In the genomic region with DNA sequence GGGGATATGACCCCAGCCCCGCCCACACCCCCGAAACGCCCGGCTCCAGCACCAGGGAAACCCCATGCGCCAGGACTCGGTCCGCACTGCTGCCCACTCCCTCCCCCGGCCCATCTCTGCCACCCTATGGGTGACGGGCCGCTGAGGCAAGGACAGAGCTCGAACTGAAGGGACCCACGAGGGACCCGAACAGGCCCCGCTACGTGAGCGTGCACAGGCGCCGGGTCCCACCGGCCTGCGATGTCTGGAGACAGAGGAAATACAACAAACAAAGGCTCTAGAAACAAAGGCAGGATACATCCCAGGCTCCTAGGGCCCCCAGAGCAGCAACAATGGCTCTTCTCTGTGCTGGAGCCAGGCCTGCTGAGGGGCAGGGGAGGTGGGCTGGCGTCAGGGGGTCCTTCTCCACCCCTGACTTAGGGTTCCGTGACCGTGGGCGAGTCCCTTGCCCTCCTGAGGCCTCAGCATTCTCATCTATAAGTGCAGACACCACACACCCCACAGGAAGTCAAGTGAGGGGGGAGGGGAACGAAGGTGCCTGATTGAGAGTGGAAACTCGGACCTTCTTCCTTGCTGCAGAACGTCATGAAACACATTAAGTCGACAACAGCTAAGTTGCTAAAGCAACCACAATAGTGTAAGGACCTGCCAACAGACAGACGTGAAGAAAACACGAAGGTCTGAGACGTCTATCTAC, we compare ENCODE assay signal across 8 cellular contexts. TPM values are rescaled to one million over a fixed set of nuclear protein-coding genes. Genes with fewer than 3 reads are reported as not detected.
DNase-seq lines count a peak whose midpoint lies in the region; ATAC-seq lines count a peak whose summit lies in the region.

No MANE protein-coding gene starts in this region.

- H3K27me3 ChIP-seq in subcutaneous abdominal adipose tissue (ENCODE audit: control insufficient read depth in 5 of 5, insufficient read depth in 4 of 5, low read length in 5 of 5), result no peaks in the 10 kb centered on the region

- peaks cover 28% of the 10 kb centered on the region for H3K4me1 Mint-ChIP-seq in activated naive CD4-positive, alpha-beta T cell treated with anti-CD3 and anti-CD28 coated beads, Interleukin-2, amount 50 U/mL, for 24 hours

- no peak overlapping the region for H3K4me3 ChIP-seq in mesodermal cell (ENCODE audit: extremely low read depth, insufficient read depth, low read length, poor library complexity, severe bottlenecking)
- H3K4me3 ChIP-seq in subcutaneous abdominal adipose tissue (ENCODE audit: low read depth in 1 of 5, low read length in 5 of 5), result peak overlapping the region in 3 of 5 donors; percentile 81 to 94 (median 93)

- 85 to 87% methylated on average over 21 of the region's 31 CpGs for WGBS in mesodermal cell (ENCODE audit: insufficient coverage in 2 of 2), 2 experiments

- DNase-seq in T follicular helper cell (ENCODE audit: low read depth) (peak; percentile 74), NCI-H446 (lab: John Stamatoyannopoulos, UW) (no peak), NCI-H524 treated with DMSO at 0.1 percent for 48 hours (lab: John Stamatoyannopoulos, UW) (no peak), NCI-H146 (lab: John Stamatoyannopoulos, UW) (no peak)

- H3K27ac Mint-ChIP-seq in activated naive CD4-positive, alpha-beta T cell treated with anti-CD3 and anti-CD28 coated beads, Interleukin-2, amount 50 U/mL, for 24 hours, result peak overlapping the region; percentile 69

- peak overlapping the region; percentile 73 for H3K27ac ChIP-seq in mesodermal cell (ENCODE audit: low read depth, low read length, severe bottlenecking)
- H3K27ac ChIP-seq in subcutaneous abdominal adipose tissue (ENCODE audit: low read depth, low read length), result peak overlapping the region; percentile 52

- no peaks in the 10 kb centered on the region for H3K9me3 Mint-ChIP-seq in activated naive CD4-positive, alpha-beta T cell treated with anti-CD3 and anti-CD28 coated beads, Interleukin-2, amount 50 U/mL, for 24 hours

- peak overlapping the region; percentile 100 for H3K4me3 Mint-ChIP-seq in activated naive CD4-positive, alpha-beta T cell treated with anti-CD3 and anti-CD28 coated beads, Interleukin-2, amount 50 U/mL, for 24 hours

- H3K9me3 ChIP-seq in mesodermal cell (ENCODE audit: control insufficient read depth, low read length) (no peaks in the 10 kb centered on the region), subcutaneous abdominal adipose tissue (ENCODE audit: control insufficient read depth in 5 of 5, low read length in 5 of 5) (no peaks in the 10 kb centered on the region)

- H3K9ac ChIP-seq in subcutaneous abdominal adipose tissue (ENCODE audit: low read length in 5 of 5), result peak overlapping the region in 3 of 5 donors; percentile 44 to 95 (median 87)

- no peaks in the 10 kb centered on the region for H3K27me3 Mint-ChIP-seq in activated naive CD4-positive, alpha-beta T cell treated with anti-CD3 and anti-CD28 coated beads, Interleukin-2, amount 50 U/mL, for 24 hours

- peaks cover 3% of the 10 kb centered on the region for H3K36me3 Mint-ChIP-seq in activated naive CD4-positive, alpha-beta T cell treated with anti-CD3 and anti-CD28 coated beads, Interleukin-2, amount 50 U/mL, for 24 hours

- peaks cover 33% of the 10 kb centered on the region for H3K4me1 ChIP-seq in mesodermal cell (ENCODE audit: control insufficient read depth, insufficient read depth, low read length, poor library complexity, severe bottlenecking)
- peaks cover 21 to 48% (median 46%) of the 10 kb centered on the region in 5 donors for H3K4me1 ChIP-seq in subcutaneous abdominal adipose tissue (ENCODE audit: control insufficient read depth in 5 of 5, insufficient read depth in 5 of 5, low read length in 5 of 5)

- H3K36me3 ChIP-seq in mesodermal cell (ENCODE audit: control insufficient read depth, insufficient read depth, low read length) (peaks cover 15% of the 10 kb centered on the region), subcutaneous abdominal adipose tissue (ENCODE audit: control insufficient read depth in 5 of 5, insufficient read depth in 5 of 5, low read length in 5 of 5) (peaks cover 0 to 14% (median 4%) of the 10 kb centered on the region in 5 donors)

- no peak for ATAC-seq in GM18868 (IDR thresholded peaks at IDR 0.05; ENCODE audit: unreplicated experiment)

RNA-seq across cellular contexts. Expression of gene ABHD17A, which starts 3.1 kb away (rescaled TPM):
- polyA plus RNA-seq in mesodermal cell (2013, experiment 1 of 2), result 82.9 TPM
- 63.1 TPM for polyA plus RNA-seq in mesodermal cell (2013, experiment 2 of 2)

RNA-seq across cellular contexts. Expression of gene KLF16, which starts 18.9 kb away (rescaled TPM):
- 24.9 TPM for polyA plus RNA-seq in mesodermal cell (2013, experiment 1 of 2)
- 18.9 TPM for polyA plus RNA-seq in mesodermal cell (2013, experiment 2 of 2)

RNA-seq across cellular contexts. Expression of gene ADAT3, which starts 23.0 kb away (rescaled TPM):
- polyA plus RNA-seq in mesodermal cell (2013, experiment 1 of 2), result 2.6 TPM
- polyA plus RNA-seq in mesodermal cell (2013, experiment 2 of 2), result 2.7 TPM

RNA-seq across cellular contexts. Expression of gene SCAMP4, which starts 23.0 kb away (rescaled TPM):
- 46.9 TPM for polyA plus RNA-seq in mesodermal cell (2013, experiment 1 of 2)
- 42.3 TPM for polyA plus RNA-seq in mesodermal cell (2013, experiment 2 of 2)

RNA-seq across cellular contexts. Expression of gene REXO1, which starts 34.0 kb away (rescaled TPM):
- 23.2 TPM for polyA plus RNA-seq in mesodermal cell (2013, experiment 1 of 2)
- polyA plus RNA-seq in mesodermal cell (2013, experiment 2 of 2), result 21.6 TPM
